In the genomic region with DNA sequence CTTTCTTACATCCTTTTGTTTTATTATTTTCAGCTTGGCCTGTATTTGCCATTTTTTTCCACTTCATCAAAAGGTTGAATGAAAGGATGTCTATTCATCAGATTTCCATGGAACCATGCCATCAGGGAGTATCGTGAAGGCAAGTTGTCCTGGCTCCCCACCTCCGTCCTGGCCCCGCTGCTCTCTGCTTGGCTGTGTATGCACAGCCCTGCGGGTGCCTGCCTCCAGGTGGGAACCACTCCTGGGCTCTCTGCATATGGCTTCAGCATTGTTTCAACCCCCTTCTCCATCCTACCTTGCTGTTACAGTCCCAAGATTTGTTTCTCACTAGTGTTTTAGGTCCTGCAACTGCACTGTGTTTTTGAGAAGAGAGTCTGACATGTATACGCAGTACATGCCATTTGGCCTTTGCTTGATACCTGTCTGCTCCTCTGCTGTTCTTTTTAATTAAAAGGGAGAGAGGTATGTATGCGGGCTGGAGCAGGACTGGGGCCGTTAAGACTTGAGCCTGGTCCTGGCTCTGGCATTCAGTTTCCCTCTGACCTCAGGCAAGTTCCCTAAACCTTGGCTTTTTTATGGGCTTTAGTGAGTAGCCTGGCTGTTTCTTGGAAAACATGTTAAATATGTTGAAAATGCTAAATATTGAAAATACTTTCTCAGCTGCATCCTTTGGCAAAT, we compare ENCODE assay signal across 17 cellular contexts.
DNase-seq lines count a peak whose midpoint lies in the region; ATAC-seq, FAIRE-seq and TF ChIP-seq lines count a peak whose summit lies in the region.
"Had no signal": no experiment of that assay in that cellular context is flagged by ENCODE, and none has a peak within 500 bp of the region (broad histone marks: within the 10 kb centered on the region; RNA-seq: fewer than 3 reads in every experiment).

No MANE protein-coding gene starts in this region.

- H3K27me3 ChIP-seq in GM23248 (replicated peaks; ENCODE audit: insufficient read depth) (no peaks in the 10 kb centered on the region), adipocyte (replicated peaks; ENCODE audit: control insufficient read depth, insufficient read depth, low read length) (no peaks in the 10 kb centered on the region), keratinocyte (ENCODE audit: control insufficient read depth, extremely low read depth, insufficient read depth, low read length) (no peaks in the 10 kb centered on the region)
- H3K27me3 ChIP-seq: left lung had no signal

- dilution Hi-C loops in keratinocyte (cut with MboI; ENCODE audit: extremely low pct_ligation_motif_present, low sequenced_read_pairs) = no loop called here

- peak; percentile 79 for FAIRE-seq in keratinocyte (lab: Jason Lieb, UNC)

- H3K4me3 Mint-ChIP-seq in stimulated activated naive B cell treated with anti-CD40 and anti-IgM and Interleukin-4, amounts not matched to agents 10 μg/mL and 1 μg/mL and 100 μg/mL, for 72 hours = no peak overlapping the region
- H3K4me3 Mint-ChIP-seq: activated naive CD4-positive, alpha-beta T cell treated with anti-CD3 and anti-CD28 coated beads for 36 hours; nephron progenitor cell had no signal

- DNase-seq in GM23248 = no peak
- DNase-seq in adipocyte (ENCODE audit: low read depth) = no peak
- DNase-seq in keratinocyte (ENCODE audit: low read depth, low spot score) = no peak
- no peak for DNase-seq in sciatic nerve (ENCODE audit: low spot score)
- no peak for DNase-seq in AG08396 (ENCODE audit: low spot score)
- no peak for DNase-seq in RWPE1 (ENCODE audit: low spot score)
- DNase-seq in stimulated activated naive B cell treated with anti-CD40 and anti-IgM and Interleukin-4, amounts not matched to agents 10 μg/mL and 1 μg/mL and 100 μg/mL, for 72 hours = no peak
- DNase-seq: activated CD4-positive, alpha-beta T cell treated with anti-CD3 and anti-CD28 coated beads for 48 hours; activated naive CD4-positive, alpha-beta T cell treated with anti-CD3 and anti-CD28 coated beads for 36 hours; activated T-cell treated with anti-CD3 and anti-CD28 coated beads for 4 hours; effector CD4-positive, alpha-beta T cell; left lung; nephron progenitor cell; stimulated activated CD4-positive, alpha-beta T cell treated with anti-CD3 and anti-CD28 coated beads, Interleukin-1b, Interleukin-23, amount 100 ng/mL, for 48 hours; T-helper 9 cell had no signal

- in situ Hi-C loops in GM23248 (cut with MboI) = no loop called here

- no peaks in the 10 kb centered on the region for H3K27me3 Mint-ChIP-seq in stimulated activated naive B cell treated with anti-CD40 and anti-IgM and Interleukin-4, amounts not matched to agents 10 μg/mL and 1 μg/mL and 100 μg/mL, for 72 hours

- H3K27ac Mint-ChIP-seq in stimulated activated naive B cell treated with anti-CD40 and anti-IgM and Interleukin-4, amounts not matched to agents 10 μg/mL and 1 μg/mL and 100 μg/mL, for 72 hours = no peak overlapping the region
- H3K27ac Mint-ChIP-seq: activated naive CD4-positive, alpha-beta T cell treated with anti-CD3 and anti-CD28 coated beads for 36 hours had no signal

- intact Hi-C loops in sciatic nerve (cut with DNase I) = no loop called here

- no peak overlapping the region for H3K9ac ChIP-seq in GM23248
- H3K9ac ChIP-seq in adipocyte (ENCODE audit: low read length) = peak overlapping the region; percentile 34
- H3K9ac ChIP-seq in keratinocyte (ENCODE audit: control insufficient read depth, extremely low read depth, insufficient read depth, low read length) = no peak overlapping the region

- H3K4me1 Mint-ChIP-seq in stimulated activated naive B cell treated with anti-CD40 and anti-IgM and Interleukin-4, amounts not matched to agents 10 μg/mL and 1 μg/mL and 100 μg/mL, for 72 hours = no peaks in the 10 kb centered on the region

- H4K20me1 ChIP-seq in GM23248 (ENCODE audit: insufficient read depth) (no peaks in the 10 kb centered on the region), keratinocyte (ENCODE audit: control insufficient read depth, extremely low read depth, insufficient read depth, low read length) (no peaks in the 10 kb centered on the region)

- no peaks in the 10 kb centered on the region for H3K9me2 ChIP-seq in GM23248 (ENCODE audit: insufficient read depth)

- POLR2A ChIA-PET in RWPE1 (lab: Yijun Ruan, JAX; ENCODE audit: low non-redundant PET) = interaction anchor here (0.7 kb wide), 1 partner anchor 15 kb away, joined by 3 read pairs; no protein-coding TSS in a partner anchor

- H3K4me2 ChIP-seq in GM23248 (ENCODE audit: unreplicated experiment) (peak overlapping the region; percentile 13), keratinocyte (ENCODE audit: control insufficient read depth, extremely low read depth, insufficient read depth, low read depth, low read length) (no peak overlapping the region)

- no peaks in the 10 kb centered on the region for H3K36me3 Mint-ChIP-seq in stimulated activated naive B cell treated with anti-CD40 and anti-IgM and Interleukin-4, amounts not matched to agents 10 μg/mL and 1 μg/mL and 100 μg/mL, for 72 hours

- H3K79me2 ChIP-seq in GM23248 (ENCODE audit: insufficient read depth) = no peaks in the 10 kb centered on the region
- no peaks in the 10 kb centered on the region for H3K79me2 ChIP-seq in keratinocyte (ENCODE audit: control insufficient read depth, insufficient read depth, low read length)

- ATAC-seq in sciatic nerve = peak; percentile 40
- ATAC-seq in stimulated activated naive B cell treated with anti-CD40 and anti-IgM and Interleukin-4, amounts not matched to agents 10 μg/mL and 1 μg/mL and 100 μg/mL, for 72 hours (replicated peaks) = no peak
- ATAC-seq in HG03159 (IDR thresholded peaks at IDR 0.05; ENCODE audit: unreplicated experiment) = no peak

- TF ChIP-seq CTCF in keratinocyte (optimal IDR thresholded peaks at IDR 0.05 in 1 of 3, IDR thresholded peaks at IDR 0.05 in 1 of 3, conservative IDR thresholded peaks at IDR 0.05 in 1 of 3; ENCODE audit: extremely low read depth in 1 of 3, insufficient read depth in 2 of 3, low read length in 3 of 3) = no peak
- TF ChIP-seq CTCF in RWPE1 (conservative IDR thresholded peaks at IDR 0.05; ENCODE audit: low read depth) = no peak

- H3F3A ChIP-seq in GM23248 (ENCODE audit: insufficient read depth) = peaks cover 38% of the 10 kb centered on the region

- no peaks in the 10 kb centered on the region for H3K9me1 ChIP-seq in keratinocyte (ENCODE audit: control insufficient read depth, extremely low read depth, insufficient read depth, low read length)

- 73 to 75% methylated on average over 7 of the region's 7 CpGs for WGBS in GM23248 (ENCODE audit: low coverage in 1 of 2, low lambda C conversion rate in 2 of 2, missing lambda C conversion rate in 2 of 2), 2 experiments

- CTCF ChIA-PET in RWPE1 (lab: Yijun Ruan, JAX) = interaction anchor here (0.6 kb wide), 2 partner anchors 13 to 490 kb away, joined by 3 read pairs; no protein-coding TSS in a partner anchor

- H3K9me3 Mint-ChIP-seq in stimulated activated naive B cell treated with anti-CD40 and anti-IgM and Interleukin-4, amounts not matched to agents 10 μg/mL and 1 μg/mL and 100 μg/mL, for 72 hours = no peaks in the 10 kb centered on the region
- H3K9me3 Mint-ChIP-seq: activated naive CD4-positive, alpha-beta T cell treated with anti-CD3 and anti-CD28 coated beads for 36 hours had no signal

- H3K4me3 ChIP-seq in GM23248 (no peak overlapping the region), adipocyte (ENCODE audit: low read length) (no peak overlapping the region), keratinocyte (ENCODE audit: control insufficient read depth in 2 of 3, extremely low read depth in 1 of 3, insufficient read depth in 2 of 3, low read depth in 1 of 3, low read length in 3 of 3) (no peak overlapping the region)
- H3K4me3 ChIP-seq: HAP-1, left lung had no signal

- H3K4me1 ChIP-seq in GM23248 (ENCODE audit: insufficient read depth) (peaks cover 49% of the 10 kb centered on the region), adipocyte (ENCODE audit: control insufficient read depth, insufficient read depth, low read length) (peaks cover 37% of the 10 kb centered on the region), keratinocyte (ENCODE audit: control insufficient read depth, extremely low read depth, insufficient read depth, low read length) (peaks cover 51% of the 10 kb centered on the region)
- H3K4me1 ChIP-seq: HAP-1, left lung had no signal

- H3K27ac ChIP-seq in GM23248 (peak overlapping the region; percentile 56), keratinocyte (ENCODE audit: control insufficient read depth, insufficient read depth, low read length) (no peak overlapping the region), RWPE1 (no peak overlapping the region)

- H3K36me3 ChIP-seq in GM23248 (ENCODE audit: low read depth) (no peaks in the 10 kb centered on the region), adipocyte (ENCODE audit: control insufficient read depth, insufficient read depth, low read length, severe bottlenecking) (no peaks in the 10 kb centered on the region), keratinocyte (ENCODE audit: control insufficient read depth in 2 of 2, extremely low read depth in 1 of 2, insufficient read depth in 2 of 2, low read length in 2 of 2) (no peaks in the 10 kb centered on the region)
- H3K36me3 ChIP-seq: HAP-1, left lung had no signal

- H3K9me3 ChIP-seq in GM23248 (ENCODE audit: low read depth) (no peaks in the 10 kb centered on the region), adipocyte (ENCODE audit: control insufficient read depth, low read length) (no peaks in the 10 kb centered on the region), keratinocyte (ENCODE audit: control insufficient read depth, low read depth, low read length) (no peaks in the 10 kb centered on the region)
- H3K9me3 ChIP-seq: HAP-1, left lung had no signal

- no peak overlapping the region for H2AFZ ChIP-seq in GM23248
- peak overlapping the region; percentile 76 for H2AFZ ChIP-seq in keratinocyte (ENCODE audit: control insufficient read depth, low read length)
